Comparison of ENCODE assay signal across 23 cellular contexts in genomic region chr1:177444997-177445746, GRCh38.
DNase-seq lines count a peak whose midpoint lies in the region; ATAC-seq and TF ChIP-seq lines count a peak whose summit lies in the region.
"Had no signal": no experiment of that assay in that cellular context is flagged by ENCODE, and none has a peak within 500 bp of the region (broad histone marks: within the 10 kb centered on the region; RNA-seq: fewer than 3 reads in every experiment).

No MANE protein-coding gene starts in this region.

- H3F3A ChIP-seq in PC-3 (ENCODE audit: low read length, unreplicated experiment) = no peaks in the 10 kb centered on the region

- no peak overlapping the region for H3K27ac ChIP-seq in PC-3 (ENCODE audit: low read length)
- no peak overlapping the region for H3K27ac ChIP-seq in effector memory CD4-positive, alpha-beta T cell (ENCODE audit: insufficient read depth, low read length, poor library complexity, severe bottlenecking)
- H3K27ac ChIP-seq: SJSA1 had no signal

- TF ChIP-seq CTCF in PC-3 (conservative IDR thresholded peaks at IDR 0.05; ENCODE audit: low read depth, low read length) = no peak
- TF ChIP-seq CTCF in mucosa of descending colon (IDR thresholded peaks at IDR 0.05) = no peak
- no peak for TF ChIP-seq CTCF in type B pancreatic cell (conservative IDR thresholded peaks at IDR 0.05)

- no peaks in the 10 kb centered on the region for H3K9me3 ChIP-seq in PC-3 (ENCODE audit: low read length)
- H3K9me3 ChIP-seq in mucosa of descending colon = no peaks in the 10 kb centered on the region
- H3K9me3 ChIP-seq in effector memory CD4-positive, alpha-beta T cell (ENCODE audit: control insufficient read depth, low read length) = no peaks in the 10 kb centered on the region
- H3K9me3 ChIP-seq: MG63, SJSA1 had no signal

- no peak overlapping the region for H3K4me2 ChIP-seq in PC-3 (ENCODE audit: low read length)

- no peak overlapping the region for H3K9ac ChIP-seq in PC-3 (ENCODE audit: low read length)

- no peaks in the 10 kb centered on the region for H3K79me2 ChIP-seq in PC-3 (ENCODE audit: low read length)

- no peak; the same call in 1 of the 2 replicates for ATAC-seq in PC-3
- peak; percentile 83 for ATAC-seq in mucosa of descending colon
- ATAC-seq: GM12878, Right ventricle myocardium inferior had no signal

- H4K20me1 ChIP-seq in PC-3 (ENCODE audit: low read length) = no peaks in the 10 kb centered on the region

- H3K4me3 ChIP-seq in PC-3 (ENCODE audit: low read length) = no peak overlapping the region
- no peak overlapping the region for H3K4me3 ChIP-seq in mucosa of descending colon
- H3K4me3 ChIP-seq in effector memory CD4-positive, alpha-beta T cell (ENCODE audit: insufficient read depth, low read depth, low read length, poor library complexity, severe bottlenecking) = no peak overlapping the region
- H3K4me3 ChIP-seq: GM12878, MG63, SJSA1 had no signal

- peak; percentile 8 for DNase-seq in DMS53 (lab: John Stamatoyannopoulos, UW)
- no peak for DNase-seq in DMS53 treated with DMSO at 0.1 percent for 48 hours (lab: John Stamatoyannopoulos, UW; ENCODE audit: unreplicated experiment)
- peak; percentile 7 for DNase-seq in PC-3
- DNase-seq in mucosa of descending colon = peak in 1 of 3 donors; percentile 29
- no peak for DNase-seq in type B pancreatic cell (ENCODE audit: extremely low spot score, unreplicated experiment)
- DNase-seq in stimulated activated CD4-positive, alpha-beta T cell treated with anti-CD3 and anti-CD28 coated beads, Interleukin-2, amount 100 ng/mL, for 48 hours = no peak
- no peak for DNase-seq in activated naive CD4-positive, alpha-beta T cell treated with anti-CD3 and anti-CD28 coated beads, Interleukin-2, amount 50 U/mL, for 16 hours
- DNase-seq in effector memory CD4-positive, alpha-beta T cell = no peak
- DNase-seq: 8988T; AML-193; C1 segment of cervical spinal cord; CD8-positive, alpha-beta memory T cell; DMS79 treated with DMSO at 0.1 percent for 48 hours; H7; HFFc6; MG63; NCI-H1417 treated with DMSO at 0.1 percent for 48 hours; NCI-H187; NCI-H774 had no signal

- no TSS peak for BruUV-seq in PC-3 (replicated peaks; lab: Mats Ljungman, UMichigan)

- no peaks in the 10 kb centered on the region for H3K36me3 ChIP-seq in PC-3 (ENCODE audit: low read depth, low read length)
- no peaks in the 10 kb centered on the region for H3K36me3 ChIP-seq in mucosa of descending colon (ENCODE audit: low read depth)
- H3K36me3 ChIP-seq in effector memory CD4-positive, alpha-beta T cell (ENCODE audit: control insufficient read depth, insufficient read depth, low read length) = no peaks in the 10 kb centered on the region
- H3K36me3 ChIP-seq: MG63, SJSA1 had no signal

- H3K9me3 Mint-ChIP-seq in type B pancreatic cell = no peaks in the 10 kb centered on the region

- peaks cover 65% of the 10 kb centered on the region for H3K4me1 Mint-ChIP-seq in type B pancreatic cell (ENCODE audit: unreplicated experiment)
- H3K4me1 Mint-ChIP-seq: CD8-positive, alpha-beta memory T cell; IgD-negative memory B cell had no signal

- H2AFZ ChIP-seq in PC-3 (ENCODE audit: low read length) = no peak overlapping the region

- POLR2A ChIA-PET in PC-3 (lab: Charles Lee; ENCODE audit: unreplicated experiment) = no interaction called here

- no peak overlapping the region for H3K4me3 Mint-ChIP-seq in type B pancreatic cell
- H3K4me3 Mint-ChIP-seq: CD8-positive, alpha-beta memory T cell; HFFc6; IgD-negative memory B cell had no signal

- H3K27me3 Mint-ChIP-seq in type B pancreatic cell = peaks cover 3% of the 10 kb centered on the region
- H3K27me3 Mint-ChIP-seq: CD8-positive, alpha-beta memory T cell; IgD-negative memory B cell had no signal

- H3K27ac Mint-ChIP-seq in type B pancreatic cell = peak overlapping the region; percentile 85
- H3K27ac Mint-ChIP-seq: CD8-positive, alpha-beta memory T cell; HFFc6; IgD-negative memory B cell had no signal

- intact Hi-C loops in PC-3 (cut with micrococcal nuclease) (no loop called here), mucosa of descending colon (cut with DNase I, micrococcal nuclease) (no loop called here)

- H3K4me1 ChIP-seq in PC-3 (ENCODE audit: insufficient read depth, low read length) (no peaks in the 10 kb centered on the region), mucosa of descending colon (ENCODE audit: low read depth) (peaks cover 4% of the 10 kb centered on the region)
- H3K4me1 ChIP-seq in effector memory CD4-positive, alpha-beta T cell (ENCODE audit: control insufficient read depth, insufficient read depth, low read length, poor library complexity, severe bottlenecking) = no peaks in the 10 kb centered on the region
- H3K4me1 ChIP-seq: SJSA1 had no signal

- CTCF ChIA-PET in PC-3 (lab: Charles Lee) = no interaction called here

- no peaks in the 10 kb centered on the region for H3K27me3 ChIP-seq in PC-3 (ENCODE audit: low read length)
- H3K27me3 ChIP-seq in effector memory CD4-positive, alpha-beta T cell (replicated peaks; ENCODE audit: control insufficient read depth, insufficient read depth, low read length, poor library complexity, severe bottlenecking) = no peaks in the 10 kb centered on the region
- H3K27me3 ChIP-seq: SJSA1 had no signal

- H3K36me3 Mint-ChIP-seq in type B pancreatic cell = no peaks in the 10 kb centered on the region
- H3K36me3 Mint-ChIP-seq: CD8-positive, alpha-beta memory T cell; IgD-negative memory B cell had no signal

- no peaks in the 10 kb centered on the region for H3K9me2 ChIP-seq in PC-3 (replicated peaks; ENCODE audit: low read length)

Comparison
In these comparisons a context has a peak if more than half of its experiments do, and no peak if none do; other contexts are left out.
1. DNase-seq: peak in DMS53 (single experiment) and PC-3 (single experiment); none in DMS53 treated with DMSO at 0.1 percent for 48 hours (single experiment), type B pancreatic cell (single experiment), stimulated activated CD4-positive, alpha-beta T cell treated with anti-CD3 and anti-CD28 coated beads, Interleukin-2, amount 100 ng/mL, for 48 hours (0 of 2), activated naive CD4-positive, alpha-beta T cell treated with anti-CD3 and anti-CD28 coated beads, Interleukin-2, amount 50 U/mL, for 16 hours (single experiment) and effector memory CD4-positive, alpha-beta T cell (0 of 3).